Comparison of ENCODE assay signal across 9 cellular contexts in genomic region chr10:103666109-103666508, GRCh38.
DNase-seq lines count a peak whose midpoint lies in the region; ATAC-seq and TF ChIP-seq lines count a peak whose summit lies in the region.
"Had no signal": no experiment of that assay in that cellular context is flagged by ENCODE, and none has a peak within 500 bp of the region (broad histone marks: within the 10 kb centered on the region; RNA-seq: fewer than 3 reads in every experiment).

No MANE protein-coding gene starts in this region.

- peak overlapping the region in 1 of 7 donors; percentile 8 for H3K27ac Mint-ChIP-seq in CD14-positive monocyte
- H3K27ac Mint-ChIP-seq in stimulated activated naive B cell treated with anti-CD40 and anti-IgM and Interleukin-4, amounts not matched to agents 10 μg/mL and 1 μg/mL and 100 μg/mL, for 72 hours: no peak overlapping the region

- no peak for ATAC-seq in stimulated activated naive B cell treated with anti-CD40 and anti-IgM and Interleukin-4, amounts not matched to agents 10 μg/mL and 1 μg/mL and 100 μg/mL, for 72 hours (replicated peaks)

- H3K27me3 Mint-ChIP-seq in CD14-positive monocyte (ENCODE audit: low read depth in 3 of 3): peaks cover 5 to 25% (median 10%) of the 10 kb centered on the region in 3 donors
- no peaks in the 10 kb centered on the region for H3K27me3 Mint-ChIP-seq in stimulated activated naive B cell treated with anti-CD40 and anti-IgM and Interleukin-4, amounts not matched to agents 10 μg/mL and 1 μg/mL and 100 μg/mL, for 72 hours

- H3K27me3 ChIP-seq in ascending aorta: no peaks in the 10 kb centered on the region

- peaks cover 1 to 4% of the 10 kb centered on the region in 2 donors for H3K36me3 Mint-ChIP-seq in CD14-positive monocyte
- peaks cover 6 to 11% of the 10 kb centered on the region in 2 donors for H3K36me3 Mint-ChIP-seq in stimulated activated naive B cell treated with anti-CD40 and anti-IgM and Interleukin-4, amounts not matched to agents 10 μg/mL and 1 μg/mL and 100 μg/mL, for 72 hours

- intact Hi-C loops in CD14-positive monocyte (cut with micrococcal nuclease) (no loop called here), ascending aorta (cut with DNase I) (no loop called here)

- peaks cover 0 to 3% (median 0%) of the 10 kb centered on the region in 7 donors for H3K9me3 Mint-ChIP-seq in CD14-positive monocyte
- no peaks in the 10 kb centered on the region for H3K9me3 Mint-ChIP-seq in stimulated activated naive B cell treated with anti-CD40 and anti-IgM and Interleukin-4, amounts not matched to agents 10 μg/mL and 1 μg/mL and 100 μg/mL, for 72 hours

- DNase-seq in CD14-positive monocyte (ENCODE audit: low spot score) (no peak), H4 (ENCODE audit: low spot score) (peak; percentile 28), ascending aorta (ENCODE audit: low spot score in 2 of 2) (no peak), medulla oblongata (ENCODE audit: extremely low spot score) (peak; percentile 45), NCI-H2107 (lab: John Stamatoyannopoulos, UW) (no peak)
- no peak for DNase-seq in stimulated activated naive B cell treated with anti-CD40 and anti-IgM and Interleukin-4, amounts not matched to agents 10 μg/mL and 1 μg/mL and 100 μg/mL, for 72 hours
- no peak for DNase-seq in stimulated activated CD4-positive, alpha-beta T cell treated with anti-CD3 and anti-CD28 coated beads, Interleukin-1b, Interleukin-23, amount 100 ng/mL, for 48 hours
- DNase-seq in stimulated activated CD4-positive, alpha-beta T cell treated with anti-CD3 and anti-CD28 coated beads, Interleukin-4, amount 100 ng/mL, for 4 hours: no peak

- H3K4me3 ChIP-seq in ascending aorta: no peak overlapping the region
- H3K4me3 ChIP-seq: lung had no signal

- H3K27ac ChIP-seq in ascending aorta: no peak overlapping the region

- peak; percentile 38 for TF ChIP-seq CTCF in CD14-positive monocyte (IDR thresholded peaks at IDR 0.05)
- TF ChIP-seq CTCF in ascending aorta (IDR thresholded peaks at IDR 0.05): peak in 2 of 3 experiments; percentile 32 to 33

- no peaks in the 10 kb centered on the region for H3K36me3 ChIP-seq in ascending aorta

- no peak overlapping the region for H3K4me3 Mint-ChIP-seq in CD14-positive monocyte
- H3K4me3 Mint-ChIP-seq in stimulated activated naive B cell treated with anti-CD40 and anti-IgM and Interleukin-4, amounts not matched to agents 10 μg/mL and 1 μg/mL and 100 μg/mL, for 72 hours: no peak overlapping the region

- no peaks in the 10 kb centered on the region for H3K9me3 ChIP-seq in ascending aorta

- H3K4me1 ChIP-seq in ascending aorta: peaks cover 12 to 40% of the 10 kb centered on the region in 2 donors

- H3K4me1 Mint-ChIP-seq in CD14-positive monocyte: peaks cover 15% of the 10 kb centered on the region
- H3K4me1 Mint-ChIP-seq in stimulated activated naive B cell treated with anti-CD40 and anti-IgM and Interleukin-4, amounts not matched to agents 10 μg/mL and 1 μg/mL and 100 μg/mL, for 72 hours: peaks cover 22 to 36% of the 10 kb centered on the region in 2 donors

Comparison
In these comparisons a context has a peak if more than half of its experiments do, and no peak if none do; other contexts are left out.
1. DNase-seq: peak in H4 (single experiment) and medulla oblongata (single experiment); none in CD14-positive monocyte (single experiment), ascending aorta (0 of 2), NCI-H2107 (single experiment), stimulated activated naive B cell treated with anti-CD40 and anti-IgM and Interleukin-4, amounts not matched to agents 10 μg/mL and 1 μg/mL and 100 μg/mL, for 72 hours (single experiment), stimulated activated CD4-positive, alpha-beta T cell treated with anti-CD3 and anti-CD28 coated beads, Interleukin-1b, Interleukin-23, amount 100 ng/mL, for 48 hours (single experiment) and stimulated activated CD4-positive, alpha-beta T cell treated with anti-CD3 and anti-CD28 coated beads, Interleukin-4, amount 100 ng/mL, for 4 hours (0 of 2).